11 cellular contexts compared by ENCODE assay signal in the genomic region with DNA sequence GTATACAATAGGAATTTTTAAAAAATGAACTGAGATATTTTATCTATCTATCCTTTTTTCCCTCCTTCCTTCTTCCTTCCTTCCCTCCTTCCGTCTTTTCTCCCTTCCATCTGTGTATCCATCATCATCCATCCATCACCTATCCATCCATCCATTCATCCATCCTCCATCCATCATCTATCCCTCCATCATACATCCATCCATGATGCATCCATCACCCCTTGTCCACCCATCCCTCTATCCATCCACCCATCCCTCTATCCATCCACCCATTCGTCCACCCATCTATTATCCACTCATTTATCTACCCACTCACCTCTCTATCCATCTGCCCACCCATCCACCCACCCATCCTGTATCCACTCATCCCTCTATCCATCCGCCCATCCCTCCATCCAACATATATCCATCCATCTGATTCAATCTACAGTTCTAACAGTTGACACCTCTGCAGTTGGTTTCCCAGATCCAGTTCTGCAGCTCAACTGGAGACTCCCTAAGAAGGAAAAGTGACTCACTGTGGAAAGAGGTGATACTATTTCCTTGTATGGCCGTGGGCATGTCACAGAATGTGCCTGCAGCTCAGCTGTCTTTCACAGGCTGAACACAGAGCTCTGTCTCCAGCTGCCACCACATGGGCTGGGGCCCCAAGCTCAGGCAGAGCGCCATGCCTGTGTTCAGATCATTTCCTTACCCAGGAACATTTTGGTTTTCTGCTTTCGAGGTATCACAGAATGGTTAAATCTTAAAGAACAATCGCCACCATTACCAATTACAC.
DNase-seq lines count a peak whose midpoint lies in the region; ATAC-seq and TF ChIP-seq lines count a peak whose summit lies in the region.
"Had no signal": no experiment of that assay in that cellular context is flagged by ENCODE, and none has a peak within 500 bp of the region (broad histone marks: within the 10 kb centered on the region; RNA-seq: fewer than 3 reads in every experiment).

No MANE protein-coding gene starts in this region.

- H3K27me3 ChIP-seq in HL-60 (ENCODE audit: insufficient read depth, poor library complexity, severe bottlenecking), result no peaks in the 10 kb centered on the region
- no peaks in the 10 kb centered on the region for H3K27me3 ChIP-seq in gastroesophageal sphincter

- TF ChIP-seq POLR2A in gastroesophageal sphincter (IDR thresholded peaks at IDR 0.05), result no peak

- H3K4me3 ChIP-seq in HL-60 (replicated peaks; ENCODE audit: insufficient read depth, low read length) (no peak overlapping the region), gastroesophageal sphincter (no peak overlapping the region), skeletal muscle cell (ENCODE audit: low read depth, low read length) (no peak overlapping the region)

- no peaks in the 10 kb centered on the region for H3K36me3 ChIP-seq in gastroesophageal sphincter

- peaks cover 9 to 73% (median 11%) of the 10 kb centered on the region in 3 donors for H3K4me1 ChIP-seq in gastroesophageal sphincter

- no peak overlapping the region for H3K4me3 Mint-ChIP-seq in T-helper 1 cell treated with Interleukin-12 subunit alpha and Interleukin-12 subunit beta and Interleukin-4 antibody, amounts not matched to agents 30 μg/mL and 1 μg/mL, for 36 hours

- H3K4me1 Mint-ChIP-seq in T-helper 1 cell treated with Interleukin-12 subunit alpha and Interleukin-12 subunit beta and Interleukin-4 antibody, amounts not matched to agents 30 μg/mL and 1 μg/mL, for 36 hours (ENCODE audit: low read depth), result peaks cover 58% of the 10 kb centered on the region

- H3K9me3 Mint-ChIP-seq in T-helper 1 cell treated with Interleukin-12 subunit alpha and Interleukin-12 subunit beta and Interleukin-4 antibody, amounts not matched to agents 30 μg/mL and 1 μg/mL, for 36 hours, result no peaks in the 10 kb centered on the region

- H3K36me3 Mint-ChIP-seq in T-helper 1 cell treated with Interleukin-12 subunit alpha and Interleukin-12 subunit beta and Interleukin-4 antibody, amounts not matched to agents 30 μg/mL and 1 μg/mL, for 36 hours (ENCODE audit: low read depth), result peaks cover 23% of the 10 kb centered on the region

- TF ChIP-seq CTCF in HL-60 (IDR thresholded peaks at IDR 0.05; ENCODE audit: insufficient read depth, low read length) (no peak), gastroesophageal sphincter (IDR thresholded peaks at IDR 0.05) (no peak)

- H3K27ac ChIP-seq in HL-60 (replicated peaks) (peak overlapping the region; percentile 87; the same call in 1 of the 2 replicates), gastroesophageal sphincter (peak overlapping the region; percentile 80 to 96 (median 84))

- TF ChIP-seq EP300 in gastroesophageal sphincter (IDR thresholded peaks at IDR 0.05), result no peak

- H3K27ac Mint-ChIP-seq in T-helper 1 cell treated with Interleukin-12 subunit alpha and Interleukin-12 subunit beta and Interleukin-4 antibody, amounts not matched to agents 30 μg/mL and 1 μg/mL, for 36 hours, result peak overlapping the region; percentile 37

- no peaks in the 10 kb centered on the region for H3K9me3 ChIP-seq in gastroesophageal sphincter

- DNase-seq in T-helper 1 cell, result no peak
- DNase-seq in HL-60 (ENCODE audit: low read depth in 1 of 2, low spot score in 1 of 2), result no peak
- DNase-seq in skeletal muscle cell (ENCODE audit: low read depth), result peak; percentile 39
- DNase-seq in stimulated activated CD4-positive, alpha-beta T cell treated with anti-CD3 and anti-CD28 coated beads, Interleukin-12 subunit alpha, Interleukin-12 subunit beta, amount 100 ng/mL, for 4 hours, result no peak
- no peak for DNase-seq in central memory CD4-positive, alpha-beta T cell
- DNase-seq: effector memory CD4-positive, alpha-beta T cell; NCI-H1092; NCI-H69 had no signal

- ATAC-seq in gastroesophageal sphincter (peak; percentile 58), GM21717 (IDR thresholded peaks at IDR 0.05; ENCODE audit: unreplicated experiment) (no peak)

- no peaks in the 10 kb centered on the region for H3K27me3 Mint-ChIP-seq in T-helper 1 cell treated with Interleukin-12 subunit alpha and Interleukin-12 subunit beta and Interleukin-4 antibody, amounts not matched to agents 30 μg/mL and 1 μg/mL, for 36 hours (ENCODE audit: low read depth)

- 39 to 64% methylated on average over 2 to 7 of the region's 7 CpGs for WGBS in gastroesophageal sphincter (ENCODE audit: low coverage in 1 of 2), 2 donors
